Comparison of ENCODE assay signal across 10 cellular contexts in the genomic region with DNA sequence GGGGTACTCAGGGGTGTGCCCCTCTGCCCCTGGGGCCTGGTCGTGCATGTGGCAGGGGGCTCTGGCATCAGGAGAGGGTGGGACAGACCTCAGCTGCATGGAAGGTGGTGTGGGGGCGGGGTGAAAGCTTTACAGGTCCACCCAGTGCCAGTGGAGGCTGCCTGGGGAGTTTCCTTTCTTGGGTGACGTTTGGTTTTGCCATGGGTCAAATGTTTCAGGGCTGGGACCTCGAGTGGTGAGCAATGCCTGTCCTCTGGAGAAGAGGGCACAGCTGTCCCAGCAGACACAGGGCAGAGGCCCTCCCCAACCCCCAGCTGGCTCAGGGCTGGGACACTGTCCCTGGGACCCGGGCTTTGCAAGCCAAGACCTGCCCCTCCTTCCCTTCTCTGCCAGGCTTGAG. TPM values are rescaled to one million over a fixed set of nuclear protein-coding genes. Genes with fewer than 3 reads are reported as not detected.
DNase-seq lines count a peak whose midpoint lies in the region; ATAC-seq, FAIRE-seq and TF ChIP-seq lines count a peak whose summit lies in the region.
"Had no signal": no experiment of that assay in that cellular context is flagged by ENCODE, and none has a peak within 500 bp of the region (broad histone marks: within the 10 kb centered on the region; RNA-seq: fewer than 3 reads in every experiment).

No MANE protein-coding gene starts in this region.

- H3K36me3 ChIP-seq in BLaER1 (no peaks in the 10 kb centered on the region; the same call in 1 of the 2 replicates), astrocyte (ENCODE audit: insufficient read depth, low read length) (no peaks in the 10 kb centered on the region), heart right ventricle (no peaks in the 10 kb centered on the region)

- H3K4me3 ChIP-seq in BLaER1 (peak overlapping the region; percentile 93), astrocyte (ENCODE audit: insufficient read depth, low read depth, low read length) (no peak overlapping the region), heart right ventricle (peak overlapping the region in 7 of 10 donors; percentile 70 to 96 (median 87))

- no peak for DNase-seq in astrocyte (ENCODE audit: low read depth)
- DNase-seq in heart right ventricle, result peak in 1 of 2 donors; percentile 43
- DNase-seq in progenitor cell of endocrine pancreas (ENCODE audit: low spot score, unreplicated experiment), result no peak
- DNase-seq in activated effector memory CD4-positive, alpha-beta T cell treated with Interleukin-2 at 50 U/mL for 16 hours, result no peak
- DNase-seq in GDM1 (lab: John Stamatoyannopoulos, UW), result no peak
- DNase-seq: activated CD4-positive, alpha-beta T cell treated with anti-CD3 and anti-CD28 coated beads for 48 hours; activated naive CD8-positive, alpha-beta T cell treated with anti-CD3 and anti-CD28 coated beads, Interleukin-2, amount 10 ng/mL, durations not matched to agents 7 days and 5 days had no signal

- no peak for TF ChIP-seq CTCF in astrocyte (IDR thresholded peaks at IDR 0.05; ENCODE audit: insufficient read depth, low read depth, low read length)
- no peak for TF ChIP-seq CTCF in heart right ventricle (IDR thresholded peaks at IDR 0.05)
- no peak for TF ChIP-seq CTCF in progenitor cell of endocrine pancreas (IDR thresholded peaks at IDR 0.05; ENCODE audit: unreplicated experiment)

- 23 to 25% methylated on average over 5 of the region's 5 CpGs for WGBS in heart right ventricle, 2 donors

- H3K4me3 Mint-ChIP-seq in astrocyte (ENCODE audit: unreplicated experiment), result no peak overlapping the region
- peak overlapping the region; percentile 16 for H3K4me3 Mint-ChIP-seq in progenitor cell of endocrine pancreas (ENCODE audit: low read depth)
- H3K4me3 Mint-ChIP-seq: activated naive CD8-positive, alpha-beta T cell treated with anti-CD3 and anti-CD28 coated beads, Interleukin-2, amount 10 ng/mL, durations not matched to agents 7 days and 5 days had no signal

- ATAC-seq in heart right ventricle (peak in 3 of 8 donors; percentile 10 to 20 (median 17)), GM18909 (IDR thresholded peaks at IDR 0.05; ENCODE audit: poor library complexity, unreplicated experiment) (no peak), GM21576 (IDR thresholded peaks at IDR 0.05; ENCODE audit: unreplicated experiment) (no peak)

- H3K9ac ChIP-seq in BLaER1, result peak overlapping the region; percentile 89
- no peak overlapping the region for H3K9ac ChIP-seq in astrocyte (ENCODE audit: low read length)

- peaks cover 13% of the 10 kb centered on the region for H3K4me1 Mint-ChIP-seq in astrocyte (ENCODE audit: low read depth, unreplicated experiment)
- H3K4me1 Mint-ChIP-seq in progenitor cell of endocrine pancreas (ENCODE audit: low read depth), result peaks cover 43% of the 10 kb centered on the region
- H3K4me1 Mint-ChIP-seq: activated naive CD8-positive, alpha-beta T cell treated with anti-CD3 and anti-CD28 coated beads, Interleukin-2, amount 10 ng/mL, durations not matched to agents 7 days and 5 days had no signal

- no peak for FAIRE-seq in astrocyte (lab: Jason Lieb, UNC)

- H3K4me2 ChIP-seq in BLaER1, result peak overlapping the region; percentile 95
- peak overlapping the region; percentile 97 for H3K4me2 ChIP-seq in astrocyte (ENCODE audit: low read length)

- H3K79me2 ChIP-seq in astrocyte (ENCODE audit: insufficient read depth, low read length), result peaks cover 81% of the 10 kb centered on the region

- H3K27me3 Mint-ChIP-seq in astrocyte (ENCODE audit: low read depth, unreplicated experiment), result no peaks in the 10 kb centered on the region
- no peaks in the 10 kb centered on the region for H3K27me3 Mint-ChIP-seq in progenitor cell of endocrine pancreas

- no peak overlapping the region for H2AFZ ChIP-seq in astrocyte (ENCODE audit: low read depth, low read length)

- H4K20me1 ChIP-seq in BLaER1 (peaks cover 81% of the 10 kb centered on the region), astrocyte (ENCODE audit: insufficient read depth, low read length) (peaks cover 80% of the 10 kb centered on the region)

- H3K4me1 ChIP-seq in BLaER1, result peaks cover 80% of the 10 kb centered on the region
- peaks cover 26% of the 10 kb centered on the region for H3K4me1 ChIP-seq in astrocyte (ENCODE audit: insufficient read depth, low read length)
- H3K4me1 ChIP-seq in heart right ventricle, result peaks cover 62 to 87% (median 82%) of the 10 kb centered on the region in 9 donors

- H3K27me3 ChIP-seq in BLaER1 (no peaks in the 10 kb centered on the region), astrocyte (ENCODE audit: insufficient read depth, low read length) (no peaks in the 10 kb centered on the region), heart right ventricle (no peaks in the 10 kb centered on the region)

- intact Hi-C loops in heart right ventricle (cut with DNase I), result loop anchor here (2.0 to 10.0 kb wide), 12 partner anchors 37 to 158 kb away; no protein-coding TSS in a partner anchor

- H3K9me3 ChIP-seq in BLaER1, result no peaks in the 10 kb centered on the region
- no peaks in the 10 kb centered on the region for H3K9me3 ChIP-seq in astrocyte (ENCODE audit: insufficient read depth, low read depth, low read length)
- no peaks in the 10 kb centered on the region for H3K9me3 ChIP-seq in heart right ventricle

- H3K27ac ChIP-seq in BLaER1, result peak overlapping the region; percentile 89
- no peak overlapping the region for H3K27ac ChIP-seq in astrocyte (ENCODE audit: low read depth, low read length)
- peak overlapping the region in 9 of 10 donors; percentile 82 to 93 (median 89) for H3K27ac ChIP-seq in heart right ventricle

- no peaks in the 10 kb centered on the region for H3K36me3 Mint-ChIP-seq in astrocyte (ENCODE audit: low read depth, unreplicated experiment)
- H3K36me3 Mint-ChIP-seq in progenitor cell of endocrine pancreas (ENCODE audit: insufficient read depth), result no peaks in the 10 kb centered on the region
- H3K36me3 Mint-ChIP-seq: activated naive CD8-positive, alpha-beta T cell treated with anti-CD3 and anti-CD28 coated beads, Interleukin-2, amount 10 ng/mL, durations not matched to agents 7 days and 5 days had no signal

- no peak overlapping the region for H3K27ac Mint-ChIP-seq in astrocyte (ENCODE audit: unreplicated experiment)
- H3K27ac Mint-ChIP-seq in progenitor cell of endocrine pancreas, result peak overlapping the region; percentile 64
- H3K27ac Mint-ChIP-seq: activated naive CD8-positive, alpha-beta T cell treated with anti-CD3 and anti-CD28 coated beads, Interleukin-2, amount 10 ng/mL, durations not matched to agents 7 days and 5 days had no signal

- H3K9me3 Mint-ChIP-seq in astrocyte (ENCODE audit: unreplicated experiment), result no peaks in the 10 kb centered on the region
- H3K9me3 Mint-ChIP-seq in progenitor cell of endocrine pancreas (ENCODE audit: low read depth), result no peaks in the 10 kb centered on the region
- H3K9me3 Mint-ChIP-seq: activated naive CD8-positive, alpha-beta T cell treated with anti-CD3 and anti-CD28 coated beads, Interleukin-2, amount 10 ng/mL, durations not matched to agents 7 days and 5 days had no signal

RNA-seq across cellular contexts. Expression of gene RXRA, which starts 3.6 kb away (rescaled TPM):
- total RNA-seq in astrocyte (33.4 and 33.7 TPM in 2 replicates), heart right ventricle (10 to 100 TPM; 38.4 to 92.3 (median 43.6) TPM), progenitor cell of endocrine pancreas (58.4 and 64.8 TPM in 2 replicates)
- polyA plus RNA-seq in heart right ventricle, result 10 to 100 TPM; 22.6 to 39.1 TPM
